ENCODE assay signal across 8 cellular contexts in genomic region chr2:238061310-238062202, GRCh38. TPM values are rescaled to one million over a fixed set of nuclear protein-coding genes. Genes with fewer than 3 reads are reported as not detected.
DNase-seq lines count a peak whose midpoint lies in the region; ATAC-seq, FAIRE-seq and TF ChIP-seq lines count a peak whose summit lies in the region.

No MANE protein-coding gene starts in this region.

- H3K9me3 ChIP-seq in CD8-positive, alpha-beta T cell (ENCODE audit: low read length) = no peaks in the 10 kb centered on the region

- peak overlapping the region; percentile 55 for H3K27ac ChIP-seq in CD8-positive, alpha-beta T cell (ENCODE audit: low read depth, low read length)

- POLR2A ChIA-PET in CD8-positive, alpha-beta T cell (lab: Charles Lee) = interaction anchor here (1.2 to 1.7 kb wide), 3 partner anchors 7 to 99 kb away, joined by 3 to 7 read pairs (median 4); no protein-coding TSS in a partner anchor

- peak overlapping the region; percentile 77 for H3K4me3 ChIP-seq in CD8-positive, alpha-beta T cell (ENCODE audit: low read depth, low read length)

- peak; percentile 2 for ATAC-seq in CD8-positive, alpha-beta T cell
- ATAC-seq in HG03520 (IDR thresholded peaks at IDR 0.05; ENCODE audit: unreplicated experiment) (peak; percentile 12), HG02610 (IDR thresholded peaks at IDR 0.05; ENCODE audit: unreplicated experiment) (no peak)

- TF ChIP-seq CTCF in CD8-positive, alpha-beta T cell (IDR thresholded peaks at IDR 0.05) = no peak

- H3K4me1 Mint-ChIP-seq in CD8-positive, alpha-beta T cell (ENCODE audit: low read depth) = peaks cover 41% of the 10 kb centered on the region

- peaks cover 23% of the 10 kb centered on the region for H3K36me3 Mint-ChIP-seq in CD8-positive, alpha-beta T cell

- no peaks in the 10 kb centered on the region for H3K27me3 Mint-ChIP-seq in CD8-positive, alpha-beta T cell (ENCODE audit: low read depth)

- peaks cover 2% of the 10 kb centered on the region for H3K9me3 Mint-ChIP-seq in CD8-positive, alpha-beta T cell

- intact Hi-C loops in CD8-positive, alpha-beta T cell (cut with DNase I, micrococcal nuclease) = loop anchor here (1.0 to 10.0 kb wide), 8 partner anchors 142 to 1963 kb away; partner anchors contain the start of genes ASB1 (in 1 of the 2), COPS8 (in 1 of the 2), ILKAP (in 1 of the 2) and NDUFA10 (in 1 of the 2)

- H3K4me3 Mint-ChIP-seq in CD8-positive, alpha-beta T cell = peak overlapping the region; percentile 81

- peak in 3 of 7 experiments; percentile 25 to 30 (median 27) for DNase-seq in CD8-positive, alpha-beta T cell
- DNase-seq in GM19239 (ENCODE audit: insufficient read length, low spot score) (no peak), RCC 7860 (ENCODE audit: low spot score) (peak; percentile 25), astrocyte of the hippocampus (ENCODE audit: low read depth, low spot score) (peak; percentile 57), iPS-NIHi7 (ENCODE audit: extremely low spot score) (peak; percentile 67)
- DNase-seq in stimulated activated CD4-positive, alpha-beta T cell treated with anti-CD3 and anti-CD28 coated beads, Interleukin-1b, Interleukin-23, amount 100 ng/mL, for 48 hours = peak; percentile 36

- no peaks in the 10 kb centered on the region for H3K36me3 ChIP-seq in CD8-positive, alpha-beta T cell (ENCODE audit: insufficient read depth, low read length)

- FAIRE-seq in GM19239 (lab: Jason Lieb, UNC) = peak; percentile 26
- FAIRE-seq in RCC 7860 (lab: Jason Lieb, UNC) = no peak

- CTCF ChIA-PET in CD8-positive, alpha-beta T cell (lab: Charles Lee) = interaction anchor here (1.2 to 1.3 kb wide), 2 partner anchors 93 to 183 kb away, joined by 3 read pairs; no protein-coding TSS in a partner anchor

- peaks cover 16% of the 10 kb centered on the region for H3K4me1 ChIP-seq in CD8-positive, alpha-beta T cell (ENCODE audit: insufficient read depth, low read length)

- no peaks in the 10 kb centered on the region for H3K27me3 ChIP-seq in CD8-positive, alpha-beta T cell (ENCODE audit: insufficient read depth, low read length)

- H3K27ac Mint-ChIP-seq in CD8-positive, alpha-beta T cell = peak overlapping the region; percentile 69

RNA-seq across cellular contexts. Expression of gene SCLY, which starts 0.8 kb away (rescaled TPM):
- total RNA-seq in CD8-positive, alpha-beta T cell = 10 to 100 TPM in 1 of 2 experiments, 1 to 10 TPM in 1; 5.8 to 11.8 TPM

RNA-seq across cellular contexts. Expression of gene ESPNL, which starts 38.6 kb away (rescaled TPM):
- total RNA-seq in CD8-positive, alpha-beta T cell = not detected
